In genomic region chr3:137978328-137978727, GRCh38 we compare ENCODE assay signal across 27 cellular contexts. TPM values are rescaled to one million over a fixed set of nuclear protein-coding genes. Genes with fewer than 3 reads are reported as not detected.
DNase-seq lines count a peak whose midpoint lies in the region; ATAC-seq and TF ChIP-seq lines count a peak whose summit lies in the region.
"Had no signal": no experiment of that assay in that cellular context is flagged by ENCODE, and none has a peak within 500 bp of the region (broad histone marks: within the 10 kb centered on the region; RNA-seq: fewer than 3 reads in every experiment).

No MANE protein-coding gene starts in this region.

- H3K79me1 ChIP-seq in trophoblast cell (ENCODE audit: low read length): no peaks in the 10 kb centered on the region

- TF ChIP-seq POLR2A in right lobe of liver (IDR thresholded peaks at IDR 0.05): no peak

- no peak overlapping the region for H2AK5ac ChIP-seq in trophoblast cell (ENCODE audit: low read length)

- no peak overlapping the region for H2BK12ac ChIP-seq in trophoblast cell (ENCODE audit: low read length)

- H4K12ac ChIP-seq in trophoblast cell (ENCODE audit: low read depth, low read length): no peak overlapping the region

- H3K18ac ChIP-seq in trophoblast cell (ENCODE audit: low read length): no peak overlapping the region

- no peak overlapping the region for H3K4me2 ChIP-seq in trophoblast cell (ENCODE audit: low read length)
- H3K4me2 ChIP-seq: BLaER1 had no signal

- no peak overlapping the region for H4K91ac ChIP-seq in trophoblast cell (ENCODE audit: low read depth, low read length)

- H3K23ac ChIP-seq in trophoblast cell (ENCODE audit: low read length): no peak overlapping the region

- H3K79me2 ChIP-seq in trophoblast cell (ENCODE audit: control insufficient read depth, insufficient read depth, low read length, poor library complexity): no peaks in the 10 kb centered on the region

- H2BK5ac ChIP-seq in trophoblast cell (ENCODE audit: low read depth, low read length, poor library complexity): no peak overlapping the region

- no peaks in the 10 kb centered on the region for H3K4me1 ChIP-seq in foreskin keratinocyte
- no peaks in the 10 kb centered on the region for H3K4me1 ChIP-seq in trophoblast cell (ENCODE audit: control insufficient read depth in 1 of 2, insufficient read depth in 2 of 2, low read length in 2 of 2)
- H3K4me1 ChIP-seq in right lobe of liver: no peaks in the 10 kb centered on the region
- H3K4me1 ChIP-seq: BE2C, BLaER1 had no signal

- no CpG with 5 or more reads among the region's 1 CpG for WGBS in trophoblast cell (ENCODE audit: extremely low coverage, insufficient coverage, insufficient read length)
- 89% methylated on average over 1 of the region's 1 CpG for WGBS in right lobe of liver (ENCODE audit: insufficient coverage, low coverage, low lambda C conversion rate, missing lambda C conversion rate)

- H3K4ac ChIP-seq in trophoblast cell (ENCODE audit: low read depth, low read length): no peak overlapping the region

- no peak overlapping the region for H2AFZ ChIP-seq in trophoblast cell (ENCODE audit: insufficient read depth, low read length, poor library complexity)

- H3K27me3 ChIP-seq in foreskin keratinocyte (peaks cover 3% of the 10 kb centered on the region), trophoblast cell (ENCODE audit: insufficient read depth, low read length) (no peaks in the 10 kb centered on the region), right lobe of liver (no peaks in the 10 kb centered on the region)
- H3K27me3 ChIP-seq: BE2C, BLaER1 had no signal

- H3K9me3 ChIP-seq in trophoblast cell (ENCODE audit: insufficient read depth, low read depth, low read length) (peaks cover 4% of the 10 kb centered on the region), right lobe of liver (no peaks in the 10 kb centered on the region)
- H3K9me3 ChIP-seq: BE2C, BLaER1 had no signal

- no peak overlapping the region for H3K9ac ChIP-seq in trophoblast cell (ENCODE audit: low read length)
- H3K9ac ChIP-seq: BLaER1 had no signal

- H4K8ac ChIP-seq in trophoblast cell (ENCODE audit: low read depth, low read length): no peak overlapping the region

- intact Hi-C loops in right lobe of liver (cut with DNase I): no loop called here

- peak; percentile 73 for ATAC-seq in foreskin keratinocyte
- no peak for ATAC-seq in right lobe of liver
- ATAC-seq in HG03469 (IDR thresholded peaks at IDR 0.05; ENCODE audit: unreplicated experiment): no peak
- ATAC-seq: GM12878 had no signal

- H3K14ac ChIP-seq in trophoblast cell (ENCODE audit: low read length): no peak overlapping the region

- no peak overlapping the region for H3K27ac ChIP-seq in foreskin keratinocyte
- no peak overlapping the region for H3K27ac ChIP-seq in trophoblast cell (ENCODE audit: low read depth, low read length)
- H3K27ac ChIP-seq in right lobe of liver: no peak overlapping the region
- H3K27ac ChIP-seq: BLaER1 had no signal

- TF ChIP-seq CTCF in epithelial cell of esophagus (IDR thresholded peaks at IDR 0.05; ENCODE audit: insufficient read depth, low read depth, low read length, missing control alignments) (no peak), foreskin keratinocyte (conservative IDR thresholded peaks at IDR 0.05) (no peak), right lobe of liver (IDR thresholded peaks at IDR 0.05) (no peak)

- no peak overlapping the region for H2BK120ac ChIP-seq in trophoblast cell (ENCODE audit: insufficient read depth, low read length, poor library complexity)

- H3K36me3 ChIP-seq in trophoblast cell (ENCODE audit: control insufficient read depth in 1 of 2, insufficient read depth in 2 of 2, low read length in 2 of 2) (no peaks in the 10 kb centered on the region), right lobe of liver (no peaks in the 10 kb centered on the region)
- H3K36me3 ChIP-seq: BE2C, BLaER1 had no signal

- H3K4me3 ChIP-seq in epithelial cell of esophagus (ENCODE audit: low read length) (no peak overlapping the region), trophoblast cell (ENCODE audit: low read depth, low read length) (no peak overlapping the region), right lobe of liver (no peak overlapping the region)
- H3K4me3 ChIP-seq: BLaER1, GM12878 had no signal

- DNase-seq in epithelial cell of esophagus (ENCODE audit: low read depth) (peak; percentile 19), foreskin keratinocyte (peak in 1 of 2 donors; percentile 51), trophoblast cell (peak; percentile 41 to 45), right lobe of liver (no peak)
- DNase-seq: 8988T; ACHN; BE2C; C1 segment of cervical spinal cord; CD4-positive, alpha-beta memory T cell; CD4-positive, CD25-positive, alpha-beta regulatory T cell; CD8-positive, alpha-beta memory T cell; COR-L47; DMS 273 treated with DMSO at 0.1 percent for 48 hours; DMS153; DMS53; DMS79; DND-41; EL; GDM1 had no signal

RNA-seq across cellular contexts. Expression of gene CLDN18, which starts 31.6 kb away (rescaled TPM):
- total RNA-seq in foreskin keratinocyte (not detected in 2 replicates), right lobe of liver (not detected)
- polyA plus RNA-seq in foreskin keratinocyte: not detected in 2 replicates
- polyA plus RNA-seq in trophoblast cell (2013): not detected in 2 replicates
- total RNA-seq: A673; CD4-positive, alpha-beta memory T cell; CD4-positive, CD25-positive, alpha-beta regulatory T cell; CD8-positive, alpha-beta memory T cell; Daoy; G401 had no signal
- polyA plus RNA-seq: AG04450; CD14-positive monocyte; CD4-positive, alpha-beta memory T cell; CD4-positive, CD25-positive, alpha-beta regulatory T cell; CD8-positive, alpha-beta memory T cell had no signal

Comparison
In these comparisons a context has a peak if more than half of its experiments do, and no peak if none do; other contexts are left out.
1. DNase-seq: peak in epithelial cell of esophagus (single experiment) and trophoblast cell (2 of 2); none in right lobe of liver (0 of 3).